Comparison of ENCODE assay signal across 1 cellular context in genomic region chr11:65711785-65712632, GRCh38.
TF ChIP-seq lines count a peak whose summit lies in the region.

KAT5 (plus strand) TSS chr11:65712252; CDS start chr11:65712268, 16 bp downstream.

TF ChIP-seq in K562, 482 proteins besides CTCF, POLR2A, EP300 and RAD21 (continued from another document and continues in another):
- TF ChIP-seq SMARCC2 (IDR thresholded peaks at IDR 0.05; ENCODE audit: low read depth) (no peak), CREBBP (IDR thresholded peaks at IDR 0.05; ENCODE audit: low read depth, low read length) (no peak), ARID3B (CRISPR knock-in tag; IDR thresholded peaks at IDR 0.05; ENCODE audit: borderline replicate concordance) (no peak; the same call in 1 of the 2 replicates), SNRNP70 (optimal IDR thresholded peaks at IDR 0.05; ENCODE audit: low read depth, low read length) (no peak), CEBPB (tag; IDR thresholded peaks at IDR 0.05) (no peak), ZNF592 (IDR thresholded peaks at IDR 0.05) (peak; percentile 72; the same call in 1 of the 2 replicates), ARID3A (IDR thresholded peaks at IDR 0.05; ENCODE audit: borderline replicate concordance, low read depth, low read length) (no peak), ZFP1 (CRISPR knock-in tag; IDR thresholded peaks at IDR 0.05) (no peak), SMAD3 (CRISPR knock-in tag; conservative IDR thresholded peaks at IDR 0.05) (peak; percentile 68), LCOR (CRISPR knock-in tag; IDR thresholded peaks at IDR 0.05) (peak; percentile 99), SMARCA4 (IDR thresholded peaks at IDR 0.05) (no peak), NFE2 (IDR thresholded peaks at IDR 0.05; ENCODE audit: low read depth) (no peak; the same call in 1 of the 2 replicates), ZNF398 (CRISPR knock-in tag; IDR thresholded peaks at IDR 0.05) (no peak), ZNF316 (IDR thresholded peaks at IDR 0.05) (no peak), EGR1 (conservative IDR thresholded peaks at IDR 0.05) (peak; percentile 53), HDAC6 (IDR thresholded peaks at IDR 0.05; ENCODE audit: low read depth, low read length) (no peak), MGA (IDR thresholded peaks at IDR 0.05) (peak; percentile 100), ADNP (tag; IDR thresholded peaks at IDR 0.05) (no peak), HDAC2 (IDR thresholded peaks at IDR 0.05) (peak; percentile 98), ZNF217 (CRISPR knock-in tag; IDR thresholded peaks at IDR 0.05) (no peak), MITF (IDR thresholded peaks at IDR 0.05) (peak; percentile 95), ZNF766 (CRISPR knock-in tag; conservative IDR thresholded peaks at IDR 0.05) (no peak), ZNF79 (CRISPR knock-in tag; IDR thresholded peaks at IDR 0.05; ENCODE audit: low read depth) (peak; percentile 49; the same call in 1 of the 2 replicates), KDM5B (IDR thresholded peaks at IDR 0.05; ENCODE audit: insufficient replicate concordance, low read depth, low read length) (peak; percentile 53), CREB5 (CRISPR knock-in tag; IDR thresholded peaks at IDR 0.05) (no peak), CREM (IDR thresholded peaks at IDR 0.05; ENCODE audit: low read depth) (peak; percentile 98), MCM3 (IDR thresholded peaks at IDR 0.05) (no peak), CTBP1 (IDR thresholded peaks at IDR 0.05; ENCODE audit: borderline replicate concordance) (peak; percentile 87), XRCC5 (IDR thresholded peaks at IDR 0.05; ENCODE audit: low read depth, low read length) (peak; percentile 53), TCF3 (CRISPR knock-in tag; IDR thresholded peaks at IDR 0.05) (no peak), ELK3 (CRISPR knock-in tag; IDR thresholded peaks at IDR 0.05) (no peak), SAP30 (IDR thresholded peaks at IDR 0.05; ENCODE audit: borderline replicate concordance, insufficient read depth, low read depth, low read length, poor library complexity, severe bottlenecking) (peak; percentile 87)
